Comparison of ENCODE assay signal across 1 cellular context in the genomic region with DNA sequence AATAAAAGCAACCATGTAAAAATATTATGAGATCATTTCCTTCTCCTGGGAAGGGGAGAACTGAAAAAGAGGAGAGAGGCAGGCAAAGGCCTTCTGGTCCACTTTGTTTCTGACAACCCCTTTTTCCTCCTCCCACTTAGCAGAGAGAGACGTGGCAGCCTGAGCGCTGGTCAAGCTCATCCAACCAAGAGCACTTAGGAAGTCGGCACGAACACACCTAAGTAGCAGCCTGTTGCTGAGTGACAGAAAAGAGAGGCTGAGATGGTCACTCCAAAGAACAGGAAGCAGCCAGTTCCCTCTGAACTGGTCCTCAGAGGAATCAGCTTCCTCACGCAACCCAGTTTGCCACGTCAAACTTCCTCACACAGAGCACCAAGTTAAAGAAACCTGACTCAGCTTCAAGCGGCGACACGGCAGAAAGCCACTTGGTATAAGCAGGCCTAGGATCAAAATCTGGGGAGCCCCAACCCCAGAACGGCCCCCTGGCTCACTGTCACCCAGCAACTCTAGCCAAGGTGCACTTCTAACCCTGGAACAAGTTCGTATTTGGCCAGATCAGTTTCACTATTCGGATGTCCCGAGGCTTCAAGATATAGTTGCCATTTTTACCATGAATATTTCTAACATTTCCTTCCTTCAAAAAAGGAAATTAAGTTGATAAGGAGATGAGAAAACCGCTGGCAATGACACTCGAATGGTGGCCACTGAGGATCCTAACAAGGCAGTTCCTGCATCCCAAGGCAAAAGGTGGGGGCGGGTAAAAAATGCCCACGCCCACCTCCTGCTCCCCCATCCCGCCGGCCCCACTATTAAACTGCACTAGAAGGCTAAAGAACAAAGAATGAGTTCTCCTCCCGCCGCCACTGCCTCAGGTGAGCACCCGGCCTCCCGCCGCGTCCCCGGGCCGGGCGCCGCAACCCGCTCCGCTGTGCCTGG.
TF ChIP-seq lines count a peak whose summit lies in the region.

No MANE protein-coding gene starts in this region.

TF ChIP-seq in SK-N-SH, 30 proteins besides CTCF, POLR2A, EP300 and RAD21 (continued from another document):
- TF ChIP-seq, protein P1, sequence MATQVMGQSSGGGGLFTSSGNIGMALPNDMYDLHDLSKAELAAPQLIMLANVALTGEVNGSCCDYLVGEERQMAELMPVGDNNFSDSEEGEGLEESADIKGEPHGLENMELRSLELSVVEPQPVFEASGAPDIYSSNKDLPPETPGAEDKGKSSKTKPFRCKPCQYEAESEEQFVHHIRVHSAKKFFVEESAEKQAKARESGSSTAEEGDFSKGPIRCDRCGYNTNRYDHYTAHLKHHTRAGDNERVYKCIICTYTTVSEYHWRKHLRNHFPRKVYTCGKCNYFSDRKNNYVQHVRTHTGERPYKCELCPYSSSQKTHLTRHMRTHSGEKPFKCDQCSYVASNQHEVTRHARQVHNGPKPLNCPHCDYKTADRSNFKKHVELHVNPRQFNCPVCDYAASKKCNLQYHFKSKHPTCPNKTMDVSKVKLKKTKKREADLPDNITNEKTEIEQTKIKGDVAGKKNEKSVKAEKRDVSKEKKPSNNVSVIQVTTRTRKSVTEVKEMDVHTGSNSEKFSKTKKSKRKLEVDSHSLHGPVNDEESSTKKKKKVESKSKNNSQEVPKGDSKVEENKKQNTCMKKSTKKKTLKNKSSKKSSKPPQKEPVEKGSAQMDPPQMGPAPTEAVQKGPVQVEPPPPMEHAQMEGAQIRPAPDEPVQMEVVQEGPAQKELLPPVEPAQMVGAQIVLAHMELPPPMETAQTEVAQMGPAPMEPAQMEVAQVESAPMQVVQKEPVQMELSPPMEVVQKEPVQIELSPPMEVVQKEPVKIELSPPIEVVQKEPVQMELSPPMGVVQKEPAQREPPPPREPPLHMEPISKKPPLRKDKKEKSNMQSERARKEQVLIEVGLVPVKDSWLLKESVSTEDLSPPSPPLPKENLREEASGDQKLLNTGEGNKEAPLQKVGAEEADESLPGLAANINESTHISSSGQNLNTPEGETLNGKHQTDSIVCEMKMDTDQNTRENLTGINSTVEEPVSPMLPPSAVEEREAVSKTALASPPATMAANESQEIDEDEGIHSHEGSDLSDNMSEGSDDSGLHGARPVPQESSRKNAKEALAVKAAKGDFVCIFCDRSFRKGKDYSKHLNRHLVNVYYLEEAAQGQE (IDR thresholded peaks at IDR 0.05; ENCODE audit: low read depth, low read length): no peak; the same call in 1 of the 2 replicates
- TF ChIP-seq NRF1 (IDR thresholded peaks at IDR 0.05; ENCODE audit: low read depth, low read length) (no peak), FOXJ3 (CRISPR knock-in tag; IDR thresholded peaks at IDR 0.05) (no peak), RFX5 (IDR thresholded peaks at IDR 0.05; ENCODE audit: low read length) (no peak), CHD2 (IDR thresholded peaks at IDR 0.05; ENCODE audit: low read length, partially characterized antibody) (peak; percentile 7), RXRA (IDR thresholded peaks at IDR 0.05; ENCODE audit: borderline replicate concordance, low read depth) (no peak), MEF2A (IDR thresholded peaks at IDR 0.05; ENCODE audit: borderline replicate concordance, low read depth) (no peak), POLR2AphosphoS5 (IDR thresholded peaks at IDR 0.05; ENCODE audit: low read depth, low read length) (peak; percentile 35; the same call in 1 of the 2 replicates), SIN3A (IDR thresholded peaks at IDR 0.05; ENCODE audit: borderline replicate concordance, low read depth, low read length) (peak; percentile 89; the same call in 1 of the 2 replicates), FOSL2 (IDR thresholded peaks at IDR 0.05; ENCODE audit: borderline replicate concordance, low read depth) (no peak)
- TF ChIP-seq, protein P2, sequence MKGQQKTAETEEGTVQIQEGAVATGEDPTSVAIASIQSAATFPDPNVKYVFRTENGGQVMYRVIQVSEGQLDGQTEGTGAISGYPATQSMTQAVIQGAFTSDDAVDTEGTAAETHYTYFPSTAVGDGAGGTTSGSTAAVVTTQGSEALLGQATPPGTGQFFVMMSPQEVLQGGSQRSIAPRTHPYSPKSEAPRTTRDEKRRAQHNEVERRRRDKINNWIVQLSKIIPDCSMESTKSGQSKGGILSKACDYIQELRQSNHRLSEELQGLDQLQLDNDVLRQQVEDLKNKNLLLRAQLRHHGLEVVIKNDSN (IDR thresholded peaks at IDR 0.05; ENCODE audit: borderline replicate concordance, low read depth): no peak
- TF ChIP-seq, protein P3, sequence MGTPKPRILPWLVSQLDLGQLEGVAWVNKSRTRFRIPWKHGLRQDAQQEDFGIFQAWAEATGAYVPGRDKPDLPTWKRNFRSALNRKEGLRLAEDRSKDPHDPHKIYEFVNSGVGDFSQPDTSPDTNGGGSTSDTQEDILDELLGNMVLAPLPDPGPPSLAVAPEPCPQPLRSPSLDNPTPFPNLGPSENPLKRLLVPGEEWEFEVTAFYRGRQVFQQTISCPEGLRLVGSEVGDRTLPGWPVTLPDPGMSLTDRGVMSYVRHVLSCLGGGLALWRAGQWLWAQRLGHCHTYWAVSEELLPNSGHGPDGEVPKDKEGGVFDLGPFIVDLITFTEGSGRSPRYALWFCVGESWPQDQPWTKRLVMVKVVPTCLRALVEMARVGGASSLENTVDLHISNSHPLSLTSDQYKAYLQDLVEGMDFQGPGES (IDR thresholded peaks at IDR 0.05; ENCODE audit: low read depth, low read length): no peak
